In genomic region chr6:106739387-106739786, GRCh38 we compare ENCODE assay signal across 14 cellular contexts.
DNase-seq lines count a peak whose midpoint lies in the region; TF ChIP-seq lines count a peak whose summit lies in the region.
"Had no signal": no experiment of that assay in that cellular context is flagged by ENCODE, and none has a peak within 500 bp of the region (broad histone marks: within the 10 kb centered on the region; RNA-seq: fewer than 3 reads in every experiment).

No MANE protein-coding gene starts in this region.

- TF ChIP-seq POLR2A in vagina (IDR thresholded peaks at IDR 0.05) = no peak

- H3K27ac ChIP-seq in OCI-LY7 (ENCODE audit: low read depth, low read length, poor library complexity, severe bottlenecking) = no peak overlapping the region
- H3K27ac ChIP-seq in neuronal stem cell (replicated peaks; ENCODE audit: low read length) = no peak overlapping the region
- no peak overlapping the region for H3K27ac ChIP-seq in vagina
- H3K27ac ChIP-seq: brain microvascular endothelial cell, neural progenitor cell, PC-9 had no signal

- no peaks in the 10 kb centered on the region for H3K79me2 ChIP-seq in OCI-LY7 (ENCODE audit: insufficient read depth, low read depth, low read length)

- H2BK12ac ChIP-seq in neuronal stem cell (ENCODE audit: low read length) = no peak overlapping the region

- H3K4me2 ChIP-seq in OCI-LY7 (ENCODE audit: low read length) (peak overlapping the region; percentile 40), neuronal stem cell (ENCODE audit: insufficient read depth, low read length, poor library complexity, severe bottlenecking) (no peak overlapping the region)
- H3K4me2 ChIP-seq: neural progenitor cell, PC-9 had no signal

- no peak overlapping the region for H2BK5ac ChIP-seq in neuronal stem cell (ENCODE audit: low read length)

- CTCF ChIA-PET in OCI-LY7 (lab: Charles Lee; ENCODE audit: unreplicated experiment) = interaction anchor here (0.5 kb wide), 1 partner anchor 174 kb away, joined by 3 read pairs; no protein-coding TSS in a partner anchor

- H3K9me3 ChIP-seq in OCI-LY7 (ENCODE audit: low read length) = peaks cover 17% of the 10 kb centered on the region; the same call in 1 of the 2 replicates
- H3K9me3 ChIP-seq in neuronal stem cell (replicated peaks in 1 of 2; ENCODE audit: control insufficient read depth in 2 of 2, insufficient read depth in 1 of 2, low read depth in 1 of 2, low read length in 2 of 2) = peaks cover 0 to 10% of the 10 kb centered on the region in 2 donors
- H3K9me3 ChIP-seq in vagina = no peaks in the 10 kb centered on the region

- peak overlapping the region; percentile 3 for H4K91ac ChIP-seq in neuronal stem cell (ENCODE audit: low read depth, low read length, poor library complexity)

- no peak overlapping the region for H3K4ac ChIP-seq in neuronal stem cell (ENCODE audit: low read length)

- no peak overlapping the region for H4K8ac ChIP-seq in neuronal stem cell (ENCODE audit: low read depth, low read length)

- no peak overlapping the region for H2BK15ac ChIP-seq in neuronal stem cell (ENCODE audit: low read length)

- peak overlapping the region; percentile 8 for H3K18ac ChIP-seq in neuronal stem cell (ENCODE audit: low read length)

- BruUV-seq in OCI-LY7 (replicated peaks; lab: Mats Ljungman, UMichigan) = no TSS peak

- intact Hi-C loops in OCI-LY7 (cut with micrococcal nuclease; ENCODE audit: unreplicated experiment) (no loop called here), vagina (cut with DNase I) (no loop called here)

- H2BK120ac ChIP-seq in neuronal stem cell (ENCODE audit: low read depth, low read length) = no peak overlapping the region

- no peaks in the 10 kb centered on the region for H3K27me3 ChIP-seq in neuronal stem cell (ENCODE audit: control insufficient read depth in 3 of 3, insufficient read depth in 3 of 3, low read depth in 1 of 3, low read length in 3 of 3)
- no peaks in the 10 kb centered on the region for H3K27me3 ChIP-seq in vagina
- H3K27me3 ChIP-seq: brain microvascular endothelial cell, neural progenitor cell had no signal

- no peaks in the 10 kb centered on the region for H3K9me2 ChIP-seq in OCI-LY7 (ENCODE audit: insufficient read depth, low read length)

- H4K20me1 ChIP-seq in OCI-LY7 (ENCODE audit: insufficient read depth, low read length) = no peaks in the 10 kb centered on the region

- H2AFZ ChIP-seq in OCI-LY7 (ENCODE audit: low read length) (peak overlapping the region; percentile 47; the same call in 1 of the 2 replicates), neuronal stem cell (ENCODE audit: low read length) (no peak overlapping the region)
- H2AFZ ChIP-seq: neural progenitor cell, PC-9 had no signal

- H3K4me3 ChIP-seq in OCI-LY7 (ENCODE audit: low read depth, low read length, poor library complexity, severe bottlenecking) = no peak overlapping the region
- H3K4me3 ChIP-seq in neuronal stem cell (ENCODE audit: low read length in 2 of 2) = no peak overlapping the region
- no peak overlapping the region for H3K4me3 ChIP-seq in vagina
- H3K4me3 ChIP-seq: neural progenitor cell, PC-9 had no signal

- H2AK5ac ChIP-seq in neuronal stem cell (ENCODE audit: low read depth, low read length) = no peak overlapping the region

- H3K23ac ChIP-seq in neuronal stem cell (ENCODE audit: low read depth, low read length, poor library complexity) = no peak overlapping the region

- H3K9ac ChIP-seq in neuronal stem cell (ENCODE audit: low read depth, low read length, poor library complexity) = no peak overlapping the region
- H3K9ac ChIP-seq: neural progenitor cell had no signal

- TF ChIP-seq CTCF in OCI-LY7 (conservative IDR thresholded peaks at IDR 0.05; ENCODE audit: low read length) (no peak), vagina (IDR thresholded peaks at IDR 0.05) (no peak)

- DNase-seq in Ammon's horn (ENCODE audit: low spot score) (peak; percentile 86), OCI-LY7 (ENCODE audit: low spot score) (peak; percentile 38), fibroblast of peridontal ligament (ENCODE audit: extremely low read depth) (peak; percentile 4), neuronal stem cell (ENCODE audit: low spot score) (no peak), vagina (ENCODE audit: extremely low spot score in 2 of 2) (no peak), NAMALWA (ENCODE audit: low spot score) (no peak), SHP77 treated with DMSO at 0.1 percent for 48 hours (lab: John Stamatoyannopoulos, UW) (no peak)
- no peak for DNase-seq in stimulated activated naive CD4-positive, alpha-beta T cell (lab: John Stamatoyannopoulos, UW)
- DNase-seq: activated CD4-positive, alpha-beta T cell treated with anti-CD3 and anti-CD28 coated beads, Interleukin-2, amount 50 U/mL, for 4 hours; brain microvascular endothelial cell; CD8-positive, alpha-beta T cell; MV-4-11 had no signal

- H3K79me1 ChIP-seq in neuronal stem cell (ENCODE audit: low read depth, low read length) = no peaks in the 10 kb centered on the region

- no peak overlapping the region for H3K14ac ChIP-seq in neuronal stem cell (ENCODE audit: low read length)

- WGBS in neuronal stem cell (ENCODE audit: extremely low coverage in 2 of 2, insufficient read length in 2 of 2, insufficient replicate concordance in 1 of 2), 2 donors = no CpG with 5 or more reads among the region's 5 CpGs

- POLR2A ChIA-PET in OCI-LY7 (lab: Charles Lee) = interaction anchor here (0.9 to 2.2 kb wide), 3 partner anchors 10 to 29 kb away, joined by 4 to 9 read pairs (median 4); no protein-coding TSS in a partner anchor

- H3K4me1 ChIP-seq in OCI-LY7 (ENCODE audit: insufficient read depth, low read length, poor library complexity, severe bottlenecking) (peaks cover 29% of the 10 kb centered on the region), neuronal stem cell (ENCODE audit: control insufficient read depth in 2 of 2, insufficient read depth in 1 of 2, low read depth in 1 of 2, low read length in 2 of 2) (peaks cover 0 to 2% of the 10 kb centered on the region in 2 donors), vagina (peaks cover 6% of the 10 kb centered on the region)
- H3K4me1 ChIP-seq: neural progenitor cell had no signal

- no peaks in the 10 kb centered on the region; the same call in 1 of the 2 replicates for H3K36me3 ChIP-seq in OCI-LY7 (ENCODE audit: insufficient read depth, low read length)
- H3K36me3 ChIP-seq in neuronal stem cell (replicated peaks in 1 of 2; ENCODE audit: control insufficient read depth in 2 of 2, insufficient read depth in 2 of 2, low read length in 2 of 2) = no peaks in the 10 kb centered on the region
- H3K36me3 ChIP-seq in vagina = no peaks in the 10 kb centered on the region
- H3K36me3 ChIP-seq: brain microvascular endothelial cell, neural progenitor cell had no signal

Comparison
In these comparisons a context has a peak if more than half of its experiments do, and no peak if none do; other contexts are left out.
1. DNase-seq: peak in Ammon's horn (single experiment), OCI-LY7 (single experiment) and fibroblast of peridontal ligament (single experiment); none in neuronal stem cell (single experiment), vagina (0 of 2), NAMALWA (single experiment), stimulated activated naive CD4-positive, alpha-beta T cell (0 of 6) and SHP77 treated with DMSO at 0.1 percent for 48 hours (single experiment).